21 cellular contexts compared by ENCODE assay signal in genomic region chr9:69466151-69466550, GRCh38.
DNase-seq lines count a peak whose midpoint lies in the region; ATAC-seq and TF ChIP-seq lines count a peak whose summit lies in the region.
"Had no signal": no experiment of that assay in that cellular context is flagged by ENCODE, and none has a peak within 500 bp of the region (broad histone marks: within the 10 kb centered on the region; RNA-seq: fewer than 3 reads in every experiment).

No MANE protein-coding gene starts in this region.

- WGBS in prostate gland = 77% methylated on average over 8 of the region's 8 CpGs

- H3K9me3 ChIP-seq in prostate gland = no peaks in the 10 kb centered on the region
- no peaks in the 10 kb centered on the region for H3K9me3 ChIP-seq in effector memory CD4-positive, alpha-beta T cell (ENCODE audit: control insufficient read depth, low read length)
- H3K9me3 ChIP-seq: Caco-2, tibial artery had no signal

- no peaks in the 10 kb centered on the region for H3K36me3 ChIP-seq in prostate gland
- H3K36me3 ChIP-seq in effector memory CD4-positive, alpha-beta T cell (ENCODE audit: control insufficient read depth, insufficient read depth, low read length) = no peaks in the 10 kb centered on the region
- H3K36me3 ChIP-seq: WERI-Rb-1 had no signal

- no peaks in the 10 kb centered on the region for H3K27me3 ChIP-seq in prostate gland (replicated peaks; ENCODE audit: insufficient read depth)
- H3K27me3 ChIP-seq in effector memory CD4-positive, alpha-beta T cell (replicated peaks; ENCODE audit: control insufficient read depth, insufficient read depth, low read length, poor library complexity, severe bottlenecking) = no peaks in the 10 kb centered on the region
- H3K27me3 ChIP-seq: tibial artery had no signal

- in situ Hi-C loops in ACHN (cut with HindIII; ENCODE audit: low pct_ligation_motif_present, low pct_unique_long_range_greater_than_20kb, low sequenced_read_pairs) (no loop called here), astrocyte of the spinal cord (cut with HindIII; ENCODE audit: low sequenced_read_pairs) (no loop called here)

- H3K27ac ChIP-seq in prostate gland = no peak overlapping the region
- H3K27ac ChIP-seq in effector memory CD4-positive, alpha-beta T cell (ENCODE audit: insufficient read depth, low read length, poor library complexity, severe bottlenecking) = no peak overlapping the region
- H3K27ac ChIP-seq: tibial artery, WERI-Rb-1 had no signal

- TF ChIP-seq CTCF in astrocyte of the spinal cord (IDR thresholded peaks at IDR 0.05; ENCODE audit: low read depth, low read length) (no peak), prostate gland (IDR thresholded peaks at IDR 0.05) (no peak)

- no peak for TF ChIP-seq POLR2A in prostate gland (IDR thresholded peaks at IDR 0.05)

- ATAC-seq in HG02852 (IDR thresholded peaks at IDR 0.05; ENCODE audit: unreplicated experiment) (no peak), GM19467 (IDR thresholded peaks at IDR 0.05; ENCODE audit: unreplicated experiment) (no peak)
- ATAC-seq: stimulated activated memory B cell treated with anti-CD40 and anti-IgM and Interleukin-4, amounts not matched to agents 10 μg/mL and 1 μg/mL and 100 μg/mL, for 72 hours had no signal

- H3K4me1 ChIP-seq in prostate gland (replicated peaks) = no peaks in the 10 kb centered on the region
- no peaks in the 10 kb centered on the region for H3K4me1 ChIP-seq in effector memory CD4-positive, alpha-beta T cell (ENCODE audit: control insufficient read depth, insufficient read depth, low read length, poor library complexity, severe bottlenecking)
- H3K4me1 ChIP-seq: Caco-2, tibial artery had no signal

- peak; percentile 45 for DNase-seq in ACHN
- peak; percentile 26 for DNase-seq in GM03348 (ENCODE audit: low spot score)
- DNase-seq in astrocyte of the spinal cord (ENCODE audit: low read depth, low spot score) = peak; percentile 58
- peak; percentile 40 for DNase-seq in myocyte (ENCODE audit: low read depth)
- DNase-seq in prostate gland (ENCODE audit: low spot score) = no peak
- DNase-seq in effector memory CD4-positive, alpha-beta T cell = no peak
- DNase-seq: activated CD4-positive, alpha-beta T cell treated with anti-CD3 and anti-CD28 coated beads, Interleukin-2, amount 50 U/mL, for 48 hours; activated gamma-delta T cell treated with Interleukin-2 at 50 U/mL for 16 hours; activated T-cell treated with anti-CD3 and anti-CD28 coated beads for 4 hours; Caco-2; cerebellar nuclear complex; GOT3; mesendoderm; NCI-H1436; SIG-M5; T-helper 2 cell; tibial artery; WERI-Rb-1 had no signal

- H3K4me3 ChIP-seq in astrocyte of the spinal cord (ENCODE audit: low read depth, low read length) (no peak overlapping the region), prostate gland (no peak overlapping the region)
- H3K4me3 ChIP-seq in effector memory CD4-positive, alpha-beta T cell (ENCODE audit: insufficient read depth, low read depth, low read length, poor library complexity, severe bottlenecking) = no peak overlapping the region
- H3K4me3 ChIP-seq: tibial artery had no signal

- intact Hi-C loops in prostate gland (cut with DNase I) = no loop called here

Comparison
In these comparisons a context has a peak if more than half of its experiments do, and no peak if none do; other contexts are left out.
1. DNase-seq: peak in ACHN (single experiment), GM03348 (single experiment), astrocyte of the spinal cord (single experiment) and myocyte (single experiment); none in prostate gland (single experiment) and effector memory CD4-positive, alpha-beta T cell (0 of 3).